8 cellular contexts compared by ENCODE assay signal in the genomic region with DNA sequence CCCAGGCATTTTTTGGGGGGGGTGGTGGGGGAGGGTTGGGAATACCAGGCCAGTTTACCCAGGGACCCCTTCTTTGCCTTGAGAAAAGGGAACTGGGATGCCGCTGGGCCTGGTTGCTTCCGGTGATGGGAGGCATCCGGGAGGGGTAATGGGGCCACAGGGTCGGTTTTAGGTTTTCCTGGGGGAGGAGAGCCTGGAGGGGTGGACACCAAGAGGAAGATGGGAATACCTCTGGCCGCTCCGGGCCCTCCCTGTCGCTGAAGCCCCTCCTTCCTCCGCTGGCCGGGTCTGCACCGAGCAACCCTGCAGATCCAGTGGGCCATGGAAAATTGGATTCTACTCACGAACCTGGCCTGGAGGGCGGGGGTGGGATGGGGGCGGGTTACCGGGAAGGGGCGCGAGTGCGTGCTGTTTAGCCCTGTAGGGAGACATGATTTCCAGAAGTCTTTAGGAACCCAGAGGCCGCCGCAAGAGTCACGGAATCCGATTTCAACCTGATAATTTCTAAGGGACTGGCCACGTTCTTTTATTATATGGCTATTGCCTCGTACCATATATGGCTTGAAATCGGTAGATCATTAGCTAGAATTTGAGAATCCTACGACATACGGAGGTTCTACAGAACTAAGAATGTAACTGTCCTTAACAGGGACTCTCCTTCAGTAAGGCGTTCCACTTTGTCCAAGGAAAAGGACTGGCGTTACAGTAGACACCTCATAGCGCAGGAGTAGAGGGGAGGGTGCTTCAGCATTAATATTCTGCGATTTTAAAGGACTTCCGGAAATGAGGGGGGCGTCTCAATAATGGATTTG.
DNase-seq lines count a peak whose midpoint lies in the region; ATAC-seq, FAIRE-seq and TF ChIP-seq lines count a peak whose summit lies in the region.

No MANE protein-coding gene starts in this region.

- peak; percentile 12 for ATAC-seq in GM21360 (IDR thresholded peaks at IDR 0.05; ENCODE audit: unreplicated experiment)

- in situ Hi-C loops in astrocyte of the cerebellum (cut with HindIII; ENCODE audit: low sequenced_read_pairs): no loop called here

- TF ChIP-seq CTCF in astrocyte of the cerebellum (IDR thresholded peaks at IDR 0.05; ENCODE audit: low read depth, low read length, missing control alignments): no peak
- TF ChIP-seq CTCF in D721Med (IDR thresholded peaks at IDR 0.05; ENCODE audit: insufficient read depth, missing control alignments): no peak

- DNase-seq in Ammon's horn (ENCODE audit: low spot score): peak; percentile 43
- peak; percentile 44 for DNase-seq in NCI-H69 (lab: John Stamatoyannopoulos, UW)
- no peak for DNase-seq in astrocyte of the cerebellum (ENCODE audit: low read depth)
- DNase-seq in hypothalamus (lab: John Stamatoyannopoulos, UW): peak in 36 of 51 donors; percentile 7 to 60 (median 34)
- peak; percentile 17 for DNase-seq in putamen (ENCODE audit: low spot score)
- DNase-seq in D721Med (ENCODE audit: insufficient read length, low spot score): no peak
- DNase-seq in T1000 (lab: John Stamatoyannopoulos, UW): no peak

- peak overlapping the region; percentile 85 for H3K4me3 ChIP-seq in astrocyte of the cerebellum (ENCODE audit: low read depth, low read length)

- FAIRE-seq in D721Med (lab: Jason Lieb, UNC): no peak

Comparison
In these comparisons a context has a peak if more than half of its experiments do, and no peak if none do; other contexts are left out.
1. DNase-seq: peak in Ammon's horn (single experiment), NCI-H69 (single experiment), hypothalamus (36 of 51) and putamen (single experiment); none in astrocyte of the cerebellum (single experiment), D721Med (single experiment) and T1000 (single experiment).